In genomic region chr18:45059695-45060094, GRCh38 we compare ENCODE assay signal across 9 cellular contexts.
DNase-seq lines count a peak whose midpoint lies in the region; ATAC-seq, FAIRE-seq and TF ChIP-seq lines count a peak whose summit lies in the region.
"Had no signal": no experiment of that assay in that cellular context is flagged by ENCODE, and none has a peak within 500 bp of the region (broad histone marks: within the 10 kb centered on the region; RNA-seq: fewer than 3 reads in every experiment).

No MANE protein-coding gene starts in this region.

- no peaks in the 10 kb centered on the region for H3K27me3 ChIP-seq in GM12878 (replicated peaks in 1 of 2; ENCODE audit: control insufficient read depth in 2 of 2, insufficient read depth in 2 of 2, low read length in 1 of 2)

- TF ChIP-seq POLR2A in NB4 (IDR thresholded peaks at IDR 0.05; ENCODE audit: extremely low read depth, insufficient read length) (no peak), GM12878 (IDR thresholded peaks at IDR 0.05; ENCODE audit: low read depth, low read length) (no peak)

- H3K9ac ChIP-seq in GM12878 (ENCODE audit: control insufficient read depth, insufficient read depth, low read length), result no peak overlapping the region

- ATAC-seq in GM12878 (peak; percentile 25; the same call in 2 of the 3 replicates), mucosa of descending colon (peak; percentile 43), GM21526 (IDR thresholded peaks at IDR 0.05; ENCODE audit: low FRiP score, unreplicated experiment) (no peak), HG03457 (IDR thresholded peaks at IDR 0.05; ENCODE audit: unreplicated experiment) (no peak)

- no peaks in the 10 kb centered on the region for H4K20me1 ChIP-seq in GM12878 (ENCODE audit: control insufficient read depth, insufficient read depth)

- no peaks in the 10 kb centered on the region for H3K9me3 Mint-ChIP-seq in Calu3 (ENCODE audit: low read depth, unreplicated experiment)

- H3K4me3 ChIP-seq in NB4 (ENCODE audit: low read depth, low read length) (peak overlapping the region; percentile 2), GM12878 (no peak overlapping the region), mucosa of descending colon (no peak overlapping the region), coronary artery (no peak overlapping the region)

- H3K4me1 ChIP-seq in GM12878 (ENCODE audit: control insufficient read depth, insufficient read depth, low read length) (no peaks in the 10 kb centered on the region), mucosa of descending colon (ENCODE audit: low read depth) (peaks cover under 1% of the 10 kb centered on the region)

- no peak for TF ChIP-seq EP300 in GM12878 (IDR thresholded peaks at IDR 0.05; ENCODE audit: borderline replicate concordance in 1 of 2, control insufficient read depth in 1 of 2, low read depth in 2 of 2, low read length in 2 of 2)

- H3K27ac ChIP-seq in GM12878 (ENCODE audit: control insufficient read depth, insufficient read depth) (no peak overlapping the region), coronary artery (no peak overlapping the region)

- FAIRE-seq in GM12878 (lab: Jason Lieb, UNC), result no peak

- H3K36me3 Mint-ChIP-seq in Calu3 (ENCODE audit: insufficient read depth, unreplicated experiment), result no peaks in the 10 kb centered on the region

- no peak overlapping the region for H3K4me2 ChIP-seq in GM12878 (ENCODE audit: control insufficient read depth, insufficient read depth)

- DNase-seq in Calu3, result peak; percentile 5
- DNase-seq in NB4 (ENCODE audit: low read depth), result peak; percentile 90
- DNase-seq in GM12878 (ENCODE audit: low read depth, low spot score), result no peak
- DNase-seq in mucosa of descending colon, result no peak
- no peak for DNase-seq in posterior cingulate gyrus
- no peak for DNase-seq in coronary artery (ENCODE audit: low spot score)
- DNase-seq: head of caudate nucleus had no signal

- H3K79me2 ChIP-seq in GM12878 (ENCODE audit: control insufficient read depth, insufficient read depth, low read length), result no peaks in the 10 kb centered on the region

- no peak overlapping the region for H3K27ac Mint-ChIP-seq in Calu3 (ENCODE audit: unreplicated experiment)

- 92% methylated on average over 2 of the region's 2 CpGs for WGBS in GM12878 (ENCODE audit: insufficient coverage, insufficient replicate concordance, low lambda C conversion rate, missing lambda C conversion rate)

- H3K36me3 ChIP-seq in GM12878 (ENCODE audit: control insufficient read depth in 2 of 2, insufficient read depth in 2 of 2, low read length in 1 of 2) (no peaks in the 10 kb centered on the region; a peak in 1 of 4 replicates), mucosa of descending colon (ENCODE audit: low read depth) (no peaks in the 10 kb centered on the region)

- H2AFZ ChIP-seq in GM12878 (ENCODE audit: control insufficient read depth, low read depth, low read length), result no peak overlapping the region

- BruUV-seq in Calu3 (replicated peaks; lab: Mats Ljungman, UMichigan), result no TSS peak
- BruUV-seq in GM12878 (replicated peaks; lab: Mats Ljungman, UMichigan), result no TSS peak

- H3K9me3 ChIP-seq in GM12878 (replicated peaks; ENCODE audit: control insufficient read depth, insufficient read depth, low read length) (no peaks in the 10 kb centered on the region; the same call in 2 of the 3 replicates), mucosa of descending colon (no peaks in the 10 kb centered on the region)

- in situ Hi-C loops in GM12878 (cut with MboI), result no loop called here

- H3K4me1 Mint-ChIP-seq in Calu3 (ENCODE audit: low read depth, unreplicated experiment), result peaks cover 9% of the 10 kb centered on the region

- H3K4me3 Mint-ChIP-seq in Calu3 (ENCODE audit: low read depth, unreplicated experiment), result no peak overlapping the region

- POLR2A ChIA-PET in GM12878 (lab: Charles Lee), result no interaction called here

- SMC1A ChIA-PET in GM12878 (lab: Charles Lee; ENCODE audit: uncharacterized antibody, unreplicated experiment), result interaction anchor here (1.8 to 2.2 kb wide), 2 partner anchors 11 to 67 kb away, joined by 3 to 4 read pairs; no protein-coding TSS in a partner anchor

- CTCF ChIA-PET in Calu3 (lab: Charles Lee) (interaction anchor here (0.6 kb wide), 1 partner anchor 546 kb away, joined by 3 read pairs; no protein-coding TSS in a partner anchor), GM12878 (lab: Yijun Ruan, JAX) (interaction anchor here (1.2 to 1.6 kb wide), 3 partner anchors 104 to 331 kb away, joined by 3 to 8 read pairs (median 3); no protein-coding TSS in a partner anchor)

- no peak for TF ChIP-seq CTCF in Calu3 (IDR thresholded peaks at IDR 0.05; ENCODE audit: unreplicated experiment)
- TF ChIP-seq CTCF in NB4 (IDR thresholded peaks at IDR 0.05; ENCODE audit: low read depth, low read length), result no peak
- TF ChIP-seq CTCF in GM12878 (IDR thresholded peaks at IDR 0.05 in 2 of 3, conservative IDR thresholded peaks at IDR 0.05 in 1 of 3; ENCODE audit: control insufficient read depth in 2 of 3, extremely low read depth in 1 of 3, insufficient read depth in 1 of 3, low read depth in 3 of 3, low read length in 3 of 3), result no peak
- TF ChIP-seq CTCF in mucosa of descending colon (IDR thresholded peaks at IDR 0.05), result no peak
- TF ChIP-seq CTCF in coronary artery (IDR thresholded peaks at IDR 0.05), result no peak

- RAD21 ChIA-PET in GM12878 (lab: Charles Lee; ENCODE audit: unreplicated experiment), result interaction anchor here (0.8 kb wide), 1 partner anchor 153 kb away, joined by 3 read pairs; no protein-coding TSS in a partner anchor

- no peak for TF ChIP-seq RAD21 in GM12878 (IDR thresholded peaks at IDR 0.05; ENCODE audit: insufficient read depth, low read depth, low read length)

- intact Hi-C loops in Calu3 (cut with micrococcal nuclease; ENCODE audit: unreplicated experiment) (no loop called here), GM12878 (cut with micrococcal nuclease; ENCODE audit: unreplicated experiment) (no loop called here), mucosa of descending colon (cut with DNase I, micrococcal nuclease) (no loop called here), posterior cingulate gyrus (cut with DNase I) (no loop called here)

- no peaks in the 10 kb centered on the region for H3K27me3 Mint-ChIP-seq in Calu3 (ENCODE audit: unreplicated experiment)

TF ChIP-seq in GM12878, 131 proteins besides CTCF, POLR2A, EP300 and RAD21 (continues in another document):
- TF ChIP-seq CUX1 (IDR thresholded peaks at IDR 0.05; ENCODE audit: insufficient replicate concordance, low read depth, low read length) (no peak), E2F8 (IDR thresholded peaks at IDR 0.05; ENCODE audit: low read depth, partially characterized antibody) (no peak), NFYA (IDR thresholded peaks at IDR 0.05; ENCODE audit: borderline replicate concordance, low read depth, low read length) (no peak), HDGF (IDR thresholded peaks at IDR 0.05) (no peak), CHD4 (IDR thresholded peaks at IDR 0.05) (no peak), SUPT20H (IDR thresholded peaks at IDR 0.05; ENCODE audit: borderline replicate concordance, control insufficient read depth, low read depth, low read length) (no peak)

Comparison
In these comparisons a context has a peak if more than half of its experiments do, and no peak if none do; other contexts are left out.
1. DNase-seq: peak in Calu3 (single experiment) and NB4 (single experiment); none in GM12878 (single experiment), mucosa of descending colon (0 of 3), posterior cingulate gyrus (0 of 10) and coronary artery (single experiment).
2. ATAC-seq: peak in GM12878 (single experiment) and mucosa of descending colon (single experiment); none in GM21526 (single experiment) and HG03457 (single experiment).